14 cellular contexts compared by ENCODE assay signal in the genomic region with DNA sequence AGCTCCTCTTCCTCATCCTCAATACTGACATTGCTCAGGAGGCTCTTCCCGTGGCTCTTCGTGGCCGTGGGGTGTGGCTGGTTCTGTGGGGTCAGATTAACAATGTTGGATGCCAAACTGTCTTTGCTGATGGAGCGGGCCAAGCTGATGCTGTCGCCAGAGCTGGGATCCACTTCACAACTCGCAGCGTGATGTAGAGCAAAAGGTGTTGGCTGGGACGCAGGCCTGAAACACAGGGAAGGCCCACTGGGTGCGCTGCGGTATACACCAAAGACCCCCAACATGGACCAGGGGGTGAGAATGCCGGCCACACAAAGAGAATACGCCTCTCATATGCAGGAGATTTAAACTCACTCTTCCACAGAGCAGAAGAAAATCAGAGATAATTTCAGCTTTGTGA.
DNase-seq lines count a peak whose midpoint lies in the region; ATAC-seq lines count a peak whose summit lies in the region.
"Had no signal": no experiment of that assay in that cellular context is flagged by ENCODE, and none has a peak within 500 bp of the region (broad histone marks: within the 10 kb centered on the region; RNA-seq: fewer than 3 reads in every experiment).

No MANE protein-coding gene starts in this region.

- ATAC-seq in Right ventricle myocardium superior (ENCODE audit: poor library complexity) = no peak
- ATAC-seq: CD8-positive, alpha-beta T cell; HCT116 had no signal

- DNase-seq in cardiac septum (ENCODE audit: low spot score) = peak; percentile 56
- no peak for DNase-seq in Right ventricle myocardium superior
- peak; percentile 33 for DNase-seq in mesenteric fat pad (ENCODE audit: low spot score)
- DNase-seq in posterior vena cava (ENCODE audit: low spot score) = peak; percentile 73
- no peak for DNase-seq in T1000 (lab: John Stamatoyannopoulos, UW)
- DNase-seq in NCI-H526 treated with DMSO at 0.1 percent for 48 hours (lab: John Stamatoyannopoulos, UW) = no peak
- DNase-seq: Calu3; CD8-positive, alpha-beta T cell; DMS79 treated with DMSO at 0.1 percent for 48 hours; GF-D8; GOT3; H7; HFFc6 had no signal

- intact Hi-C loops in cardiac septum (cut with DNase I) = no loop called here
- intact Hi-C loops in Right ventricle myocardium superior (cut with DNase I) = no loop called here
- intact Hi-C loops in posterior vena cava (cut with DNase I) = no loop called here

Comparison
In these comparisons a context has a peak if more than half of its experiments do, and no peak if none do; other contexts are left out.
1. DNase-seq: peak in cardiac septum (single experiment), mesenteric fat pad (single experiment) and posterior vena cava (single experiment); none in Right ventricle myocardium superior (single experiment), T1000 (single experiment) and NCI-H526 treated with DMSO at 0.1 percent for 48 hours (single experiment).